10 cellular contexts compared by ENCODE assay signal in genomic region chr14:105026789-105027563, GRCh38. TPM values are rescaled to one million over a fixed set of nuclear protein-coding genes. Genes with fewer than 3 reads are reported as not detected.
DNase-seq lines count a peak whose midpoint lies in the region; ATAC-seq and TF ChIP-seq lines count a peak whose summit lies in the region.
"Had no signal": no experiment of that assay in that cellular context is flagged by ENCODE, and none has a peak within 500 bp of the region (broad histone marks: within the 10 kb centered on the region; RNA-seq: fewer than 3 reads in every experiment).

No MANE protein-coding gene starts in this region.

- H3K27ac ChIP-seq in DND-41 (ENCODE audit: low read length) = no peak overlapping the region
- H3K27ac ChIP-seq in upper lobe of left lung = no peak overlapping the region
- H3K27ac ChIP-seq: ascending aorta had no signal

- TF ChIP-seq POLR2A in upper lobe of left lung (IDR thresholded peaks at IDR 0.05) = no peak

- no peaks in the 10 kb centered on the region for H4K20me1 ChIP-seq in DND-41 (ENCODE audit: insufficient read depth, low read length)

- H3K4me2 ChIP-seq in DND-41 (ENCODE audit: insufficient read depth, low read length) = no peak overlapping the region

- H3K4me3 ChIP-seq in DND-41 (ENCODE audit: low read depth in 1 of 2, low read length in 2 of 2) = no peak overlapping the region
- H3K4me3 ChIP-seq in upper lobe of left lung = no peak overlapping the region
- H3K4me3 ChIP-seq: ascending aorta had no signal

- H3K4me1 ChIP-seq in DND-41 (ENCODE audit: insufficient read depth, low read length) (peaks cover 7% of the 10 kb centered on the region), upper lobe of left lung (peaks cover 1 to 4% (median 2%) of the 10 kb centered on the region in 4 donors)

- TF ChIP-seq CTCF in DND-41 (IDR thresholded peaks at IDR 0.05; ENCODE audit: borderline replicate concordance, extremely low read depth, low read length, poor library complexity, severe bottlenecking) = no peak
- TF ChIP-seq CTCF in upper lobe of left lung (IDR thresholded peaks at IDR 0.05) = no peak

- ATAC-seq in DND-41 (ENCODE audit: insufficient read depth, low read depth) (peak; percentile 48; the same call in 1 of the 3 replicates), upper lobe of left lung (ENCODE audit: low FRiP score in 2 of 2) (no peak)

- no peak for TF ChIP-seq EP300 in upper lobe of left lung (IDR thresholded peaks at IDR 0.05)

- H3K9me3 ChIP-seq in DND-41 (ENCODE audit: insufficient read depth, low read length, severe bottlenecking) = no peaks in the 10 kb centered on the region
- H3K9me3 ChIP-seq in upper lobe of left lung = no peaks in the 10 kb centered on the region
- H3K9me3 ChIP-seq: ascending aorta had no signal

- no peaks in the 10 kb centered on the region for H3K36me3 ChIP-seq in DND-41 (ENCODE audit: insufficient read depth, low read length)
- H3K36me3 ChIP-seq in upper lobe of left lung = no peaks in the 10 kb centered on the region
- H3K36me3 ChIP-seq: ascending aorta had no signal

- no peak overlapping the region for H2AFZ ChIP-seq in DND-41 (ENCODE audit: low read depth, low read length)

- 38 to 67% methylated on average over 1 of the region's 1 CpG for WGBS in upper lobe of left lung, 2 donors

- H3K9ac ChIP-seq in DND-41 (ENCODE audit: low read depth, low read length) = no peak overlapping the region

- no peak for DNase-seq in DND-41
- DNase-seq in HT1080 (ENCODE audit: low read depth) = peak; percentile 84
- DNase-seq in SW480 (ENCODE audit: low spot score) = peak; percentile 43
- peak; percentile 29 for DNase-seq in fibroblast of the conjunctiva (ENCODE audit: low read depth)
- no peak for DNase-seq in upper lobe of left lung
- DNase-seq in NCI-H2107 (lab: John Stamatoyannopoulos, UW) = no peak
- DNase-seq in effector CD4-positive, alpha-beta T cell = no peak
- DNase-seq in HuH-7 (ENCODE audit: low spot score) = no peak
- DNase-seq: NCI-H1092 treated with DMSO at 0.1 percent for 48 hours had no signal

- H3K27me3 ChIP-seq in DND-41 (ENCODE audit: insufficient read depth, low read length, poor library complexity) = no peaks in the 10 kb centered on the region
- H3K27me3 ChIP-seq in upper lobe of left lung = no peaks in the 10 kb centered on the region
- H3K27me3 ChIP-seq: ascending aorta had no signal

- peaks cover 5% of the 10 kb centered on the region; the same call in 1 of the 2 replicates for H3K79me2 ChIP-seq in DND-41 (ENCODE audit: insufficient read depth, low read length)

RNA-seq across cellular contexts. Expression of gene CDCA4, which starts 6.1 kb away (rescaled TPM):
- total RNA-seq in HT1080 (2014; rRNA removed; shearing (Covaris generic)) = 70.9 and 87.9 TPM in 2 replicates
- 77.8 and 87.3 TPM in 2 replicates for polyA plus RNA-seq in HT1080 (2015; cell fraction: cytosol; rRNA removed)
- 53.0 and 55.8 TPM in 2 replicates for polyA plus RNA-seq in HT1080 (2015; cell fraction: nucleus; rRNA removed)
- total RNA-seq in upper lobe of left lung = 10 to 100 TPM in 1 of 6 donors, 1 to 10 TPM in 4, under 1 TPM in 1; 0.89 to 10.3 (median 6.6) TPM

RNA-seq across cellular contexts. Expression of gene GPR132, which starts 38.3 kb away (rescaled TPM):
- 0.21 and 0.40 TPM in 2 replicates for total RNA-seq in HT1080 (2014; rRNA removed; shearing (Covaris generic))
- polyA plus RNA-seq in HT1080 (2015; cell fraction: cytosol; rRNA removed) = 0.28 and 0.37 TPM in 2 replicates
- polyA plus RNA-seq in HT1080 (2015; cell fraction: nucleus; rRNA removed) = 0.14 and 0.23 TPM in 2 replicates
- 10 to 100 TPM in 1 of 6 donors, 1 to 10 TPM in 5; 3.0 to 14.7 (median 7.0) TPM for total RNA-seq in upper lobe of left lung
- total RNA-seq: ascending aorta had no signal

RNA-seq across cellular contexts. Expression of gene CLBA1, which starts 41.4 kb away (rescaled TPM):
- 5.1 and 5.4 TPM in 2 replicates for total RNA-seq in HT1080 (2014; rRNA removed; shearing (Covaris generic))
- 6.5 and 7.1 TPM in 2 replicates for polyA plus RNA-seq in HT1080 (2015; cell fraction: cytosol; rRNA removed)
- 24.1 and 30.5 TPM in 2 replicates for polyA plus RNA-seq in HT1080 (2015; cell fraction: nucleus; rRNA removed)
- 10 to 100 TPM; 11.1 to 44.0 (median 13.3) TPM for total RNA-seq in upper lobe of left lung

RNA-seq across cellular contexts. Expression of gene AHNAK2, which starts 48.8 kb away (rescaled TPM):
- 52.6 and 54.6 TPM in 2 replicates for total RNA-seq in HT1080 (2014; rRNA removed; shearing (Covaris generic))
- polyA plus RNA-seq in HT1080 (2015; cell fraction: cytosol; rRNA removed) = 13.5 and 15.1 TPM in 2 replicates
- polyA plus RNA-seq in HT1080 (2015; cell fraction: nucleus; rRNA removed) = 172 and 182 TPM in 2 replicates
- total RNA-seq in upper lobe of left lung = 10 to 100 TPM in 4 of 6 donors, 1 to 10 TPM in 2; 4.3 to 48.0 (median 12.9) TPM

Comparison
In these comparisons a context has a peak if more than half of its experiments do, and no peak if none do; other contexts are left out.
1. DNase-seq: peak in HT1080 (single experiment), SW480 (single experiment) and fibroblast of the conjunctiva (single experiment); none in DND-41 (single experiment), upper lobe of left lung (0 of 2), NCI-H2107 (single experiment), effector CD4-positive, alpha-beta T cell (single experiment) and HuH-7 (single experiment).